ENCODE assay signal across 23 cellular contexts in genomic region chr2:313991-314390, GRCh38. TPM values are rescaled to one million over a fixed set of nuclear protein-coding genes. Genes with fewer than 3 reads are reported as not detected.
"Had no signal": no experiment of that assay in that cellular context is flagged by ENCODE, and none has a peak within 500 bp of the region (broad histone marks: within the 10 kb centered on the region; RNA-seq: fewer than 3 reads in every experiment).

No MANE protein-coding gene starts in this region.

- H3K36me3 Mint-ChIP-seq: activated naive CD4-positive, alpha-beta T cell treated with anti-CD3 and anti-CD28 coated beads, Interleukin-2, amount 50 U/mL, for 24 hours had no signal

- H3K4me2 ChIP-seq: PC-9 had no signal

- H3K9me3 Mint-ChIP-seq: activated naive CD4-positive, alpha-beta T cell treated with anti-CD3 and anti-CD28 coated beads, Interleukin-2, amount 50 U/mL, for 24 hours; T-helper 1 cell treated with Interleukin-12 subunit alpha and Interleukin-12 subunit beta and Interleukin-4 antibody, amounts not matched to agents 30 μg/mL and 1 μg/mL, for 36 hours had no signal

- H2AFZ ChIP-seq: PC-9 had no signal

- H3K4me1 ChIP-seq: breast epithelium had no signal

- H3K4me3 ChIP-seq: breast epithelium, MG63, PC-9 had no signal

- H3K4me3 Mint-ChIP-seq: activated CD8-positive, alpha-beta T cell treated with anti-CD3 and anti-CD28 coated beads, Interleukin-2, amount 10 ng/mL, durations not matched to agents 7 days and 5 days; activated naive CD4-positive, alpha-beta T cell treated with anti-CD3 and anti-CD28 coated beads, Interleukin-2, amount 50 U/mL, for 24 hours; activated T-cell treated with anti-CD3 and anti-CD28 coated beads, Interleukin-2, amount 50 U/mL, for 24 hours; activated T-helper 1 cell treated with anti-CD3 and anti-CD28 coated beads, Interleukin-12 subunit alpha, Interleukin-12 subunit beta, Interleukin-2, Interleukin-4 antibody, amounts not matched to agents 30 ng/mL and 10 ng/mL and 1 ng/mL, durations not matched to agents 14 hours and 24 hours and 36 hours; T-helper 1 cell treated with Interleukin-12 subunit alpha and Interleukin-12 subunit beta and Interleukin-4 antibody, amounts not matched to agents 30 μg/mL and 1 μg/mL, for 36 hours had no signal

- H3K27me3 ChIP-seq: breast epithelium, MG63 had no signal

- H3K27ac ChIP-seq: breast epithelium, PC-9 had no signal

- H3K9me3 ChIP-seq: breast epithelium, MG63 had no signal

- H3K27me3 Mint-ChIP-seq: activated naive CD4-positive, alpha-beta T cell treated with anti-CD3 and anti-CD28 coated beads, Interleukin-2, amount 50 U/mL, for 24 hours had no signal

- H3K27ac Mint-ChIP-seq: activated CD8-positive, alpha-beta T cell treated with anti-CD3 and anti-CD28 coated beads, Interleukin-2, amount 10 ng/mL, durations not matched to agents 7 days and 5 days; activated naive CD4-positive, alpha-beta T cell treated with anti-CD3 and anti-CD28 coated beads, Interleukin-2, amount 50 U/mL, for 24 hours; activated T-cell treated with anti-CD3 and anti-CD28 coated beads, Interleukin-2, amount 50 U/mL, for 24 hours; activated T-helper 1 cell treated with anti-CD3 and anti-CD28 coated beads, Interleukin-12 subunit alpha, Interleukin-12 subunit beta, Interleukin-2, Interleukin-4 antibody, amounts not matched to agents 30 ng/mL and 10 ng/mL and 1 ng/mL, durations not matched to agents 14 hours and 24 hours and 36 hours; T-helper 1 cell treated with Interleukin-12 subunit alpha and Interleukin-12 subunit beta and Interleukin-4 antibody, amounts not matched to agents 30 μg/mL and 1 μg/mL, for 36 hours had no signal

- H3K36me3 ChIP-seq: breast epithelium, MG63 had no signal

- DNase-seq: activated CD4-positive, alpha-beta T cell treated with anti-CD3 and anti-CD28 coated beads for 4 hours; activated CD4-positive, alpha-beta T cell treated with anti-CD3 and anti-CD28 coated beads, Interleukin-2, amount 50 U/mL, for 4 hours; activated CD8-positive, alpha-beta T cell treated with anti-CD3 and anti-CD28 coated beads, Interleukin-2, amount 10 ng/mL, durations not matched to agents 7 days and 5 days; activated effector memory CD4-positive, alpha-beta T cell treated with Interleukin-2 at 50 U/mL for 16 hours; activated naive CD4-positive, alpha-beta T cell; activated T-cell treated with anti-CD3 and anti-CD28 coated beads, Interleukin-2, amount 50 U/mL, for 24 hours; aorta; caudate nucleus; MG63; MV-4-11; NCI-H1105; NCI-H1694 treated with DMSO at 0.1 percent for 48 hours; NCI-H2081 treated with DMSO at 0.1 percent for 48 hours; NCI-H2171 treated with DMSO at 0.1 percent for 48 hours; NCI-H226; PC-9; SHP77 treated with DMSO at 0.1 percent for 48 hours had no signal

- ATAC-seq: activated CD4-positive, CD25-positive, alpha-beta regulatory T cell treated with anti-CD3 and anti-CD28 coated beads, Interleukin-2, amount 50 U/mL, for 24 hours; activated CD8-positive, alpha-beta T cell treated with anti-CD3 and anti-CD28 coated beads, Interleukin-2, amount 10 ng/mL, durations not matched to agents 7 days and 5 days had no signal

RNA-seq across cellular contexts. Expression of gene ALKAL2, which starts 26.1 kb away (rescaled TPM):
- total RNA-seq: activated CD8-positive, alpha-beta T cell treated with anti-CD3 and anti-CD28 coated beads, Interleukin-2, amount 10 ng/mL, durations not matched to agents 7 days and 5 days; PC-9; SK-MEL-5 had no signal
